Comparison of ENCODE assay signal across 8 cellular contexts in genomic region chr6:21597243-21597682, GRCh38. TPM values are rescaled to one million over a fixed set of nuclear protein-coding genes. Genes with fewer than 3 reads are reported as not detected.
DNase-seq lines count a peak whose midpoint lies in the region; ATAC-seq and TF ChIP-seq lines count a peak whose summit lies in the region.

No MANE protein-coding gene starts in this region.

- H3K9me3 ChIP-seq in gastrocnemius medialis: no peaks in the 10 kb centered on the region

- peak overlapping the region; percentile 80 for H3K4me3 ChIP-seq in GM12865 (ENCODE audit: low read depth, low read length)
- peak overlapping the region; percentile 95 for H3K4me3 ChIP-seq in fibroblast of the aortic adventitia (ENCODE audit: low read depth, low read length)
- H3K4me3 ChIP-seq in gastrocnemius medialis: peak overlapping the region; percentile 66 to 91 (median 72)

- H3K27me3 ChIP-seq in gastrocnemius medialis: peaks cover 0 to 4% (median 2%) of the 10 kb centered on the region in 3 donors

- peaks cover 11 to 20% of the 10 kb centered on the region in 2 donors for H3K4me1 ChIP-seq in gastrocnemius medialis

- TF ChIP-seq CTCF in GM12865 (IDR thresholded peaks at IDR 0.05; ENCODE audit: insufficient read depth, low read depth, low read length, missing control alignments) (no peak), fibroblast of the aortic adventitia (IDR thresholded peaks at IDR 0.05; ENCODE audit: insufficient read depth, low read length) (no peak), gastrocnemius medialis (IDR thresholded peaks at IDR 0.05 in 4 of 5, conservative IDR thresholded peaks at IDR 0.05 in 1 of 5) (peak in 1 of 5 experiments; percentile 10)

- intact Hi-C loops in gastrocnemius medialis (cut with DNase I; ENCODE audit: low total_unique reads): no loop called here

- DNase-seq in GM12865 (ENCODE audit: low read depth) (no peak), fibroblast of the aortic adventitia (ENCODE audit: low read depth) (no peak), gastrocnemius medialis (no peak), SIG-M5 (lab: John Stamatoyannopoulos, UW) (no peak), NCI-H2107 (lab: John Stamatoyannopoulos, UW) (no peak), amniotic stem cell (lab: John Stamatoyannopoulos, UW) (no peak), CD1c-positive myeloid dendritic cell (ENCODE audit: extremely low spot score) (no peak)

- in situ Hi-C loops in gastrocnemius medialis (cut with MboI; ENCODE audit: low sequenced_read_pairs in 4 of 4): no loop called here

- peak overlapping the region in 3 of 4 donors; percentile 6 to 85 (median 80) for H3K27ac ChIP-seq in gastrocnemius medialis

- no peak for ATAC-seq in SK-N-SH treated with all-trans-retinoic acid at 6 μM for 48 hours
- ATAC-seq in gastrocnemius medialis: no peak

- TF ChIP-seq POLR2A in gastrocnemius medialis (IDR thresholded peaks at IDR 0.05): no peak

- H3K36me3 ChIP-seq in gastrocnemius medialis: no peaks in the 10 kb centered on the region

TF ChIP-seq in SK-N-SH treated with all-trans-retinoic acid at 6 μM for 48 hours, 23 proteins besides CTCF, POLR2A, EP300 and RAD21:
- TF ChIP-seq ZFP3 (CRISPR knock-in tag; IDR thresholded peaks at IDR 0.05) (no peak), CSRNP3 (CRISPR knock-in tag; IDR thresholded peaks at IDR 0.05) (0 out of 2 replicates have a peak, but pooled peaks have one; percentile 22)
- TF ChIP-seq, protein P1, sequence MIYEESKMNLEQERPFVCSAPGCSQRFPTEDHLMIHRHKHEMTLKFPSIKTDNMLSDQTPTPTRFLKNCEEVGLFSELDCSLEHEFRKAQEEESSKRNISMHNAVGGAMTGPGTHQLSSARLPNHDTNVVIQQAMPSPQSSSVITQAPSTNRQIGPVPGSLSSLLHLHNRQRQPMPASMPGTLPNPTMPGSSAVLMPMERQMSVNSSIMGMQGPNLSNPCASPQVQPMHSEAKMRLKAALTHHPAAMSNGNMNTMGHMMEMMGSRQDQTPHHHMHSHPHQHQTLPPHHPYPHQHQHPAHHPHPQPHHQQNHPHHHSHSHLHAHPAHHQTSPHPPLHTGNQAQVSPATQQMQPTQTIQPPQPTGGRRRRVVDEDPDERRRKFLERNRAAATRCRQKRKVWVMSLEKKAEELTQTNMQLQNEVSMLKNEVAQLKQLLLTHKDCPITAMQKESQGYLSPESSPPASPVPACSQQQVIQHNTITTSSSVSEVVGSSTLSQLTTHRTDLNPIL (CRISPR knock-in tag; IDR thresholded peaks at IDR 0.05; ENCODE audit: low read depth): 0 out of 2 replicates have a peak, but pooled peaks have one; percentile 19

RNA-seq across cellular contexts. Expression of gene SOX4, which starts 3.7 kb away (rescaled TPM):
- total RNA-seq in fibroblast of the aortic adventitia (ENCODE audit: low replicate concordance) (12.4 and 66.9 TPM in 2 replicates), gastrocnemius medialis (1 to 10 TPM in 2 of 4 donors, under 1 TPM in 2; 0.80 to 1.6 (median 1.0) TPM)
